ENCODE assay signal across 8 cellular contexts in genomic region chr5:62256161-62257017, GRCh38. TPM values are rescaled to one million over a fixed set of nuclear protein-coding genes. Genes with fewer than 3 reads are reported as not detected.
DNase-seq lines count a peak whose midpoint lies in the region; ATAC-seq, FAIRE-seq and TF ChIP-seq lines count a peak whose summit lies in the region.

No MANE protein-coding gene starts in this region.

- DNase-seq in DMS 273 treated with DMSO at 0.1 percent for 48 hours (lab: John Stamatoyannopoulos, UW) (peak; percentile 83), KBM-7 (peak; percentile 57), bronchial epithelial cell (ENCODE audit: low read depth) (peak; percentile 41), NCI-H1930 (lab: John Stamatoyannopoulos, UW) (no peak), cerebellum (ENCODE audit: low spot score) (no peak), brain microvascular endothelial cell (no peak)

- H3K36me3 ChIP-seq in bronchial epithelial cell (ENCODE audit: control insufficient read depth, insufficient read depth, low read length) (no peaks in the 10 kb centered on the region), brain microvascular endothelial cell (replicated peaks) (no peaks in the 10 kb centered on the region)

- no peak for TF ChIP-seq CTCF in bronchial epithelial cell (IDR thresholded peaks at IDR 0.05; ENCODE audit: insufficient read depth, low read length, severe bottlenecking)
- no peak for TF ChIP-seq CTCF in brain microvascular endothelial cell (IDR thresholded peaks at IDR 0.05; ENCODE audit: low read depth, low read length, missing control alignments)

- H3K4me3 ChIP-seq in bronchial epithelial cell (ENCODE audit: low read depth, low read length) (no peak overlapping the region), brain microvascular endothelial cell (ENCODE audit: low read depth, low read length) (no peak overlapping the region)

- H3K27ac ChIP-seq in brain microvascular endothelial cell = no peak overlapping the region

- no peak for FAIRE-seq in bronchial epithelial cell (lab: Jason Lieb, UNC)

- H3K27me3 ChIP-seq in bronchial epithelial cell (ENCODE audit: control insufficient read depth, insufficient read depth, low read length) = no peaks in the 10 kb centered on the region
- H3K27me3 ChIP-seq in brain microvascular endothelial cell (replicated peaks) = no peaks in the 10 kb centered on the region

- in situ Hi-C loops in KBM-7 (cut with MboI; ENCODE audit: low pct_unique_long_range_greater_than_20kb, low sequenced_read_pairs) (no loop called here), brain microvascular endothelial cell (cut with HindIII; ENCODE audit: low pct_ligation_motif_present, low sequenced_read_pairs) (no loop called here)

- ATAC-seq in GM19455 (IDR thresholded peaks at IDR 0.05; ENCODE audit: unreplicated experiment) (peak; percentile 67), HG03025 (IDR thresholded peaks at IDR 0.05; ENCODE audit: low FRiP score, unreplicated experiment) (no peak)

RNA-seq across cellular contexts. Expression of gene KIF2A, which starts 49.6 kb away (rescaled TPM):
- total RNA-seq in bronchial epithelial cell (34.2 and 39.7 TPM in 2 replicates), cerebellum (140 TPM)

Comparison
In these comparisons a context has a peak if more than half of its experiments do, and no peak if none do; other contexts are left out.
1. DNase-seq: peak in DMS 273 treated with DMSO at 0.1 percent for 48 hours (single experiment), KBM-7 (single experiment) and bronchial epithelial cell (single experiment); none in NCI-H1930 (0 of 2), cerebellum (single experiment) and brain microvascular endothelial cell (single experiment).